ENCODE assay signal across 27 cellular contexts in the genomic region with DNA sequence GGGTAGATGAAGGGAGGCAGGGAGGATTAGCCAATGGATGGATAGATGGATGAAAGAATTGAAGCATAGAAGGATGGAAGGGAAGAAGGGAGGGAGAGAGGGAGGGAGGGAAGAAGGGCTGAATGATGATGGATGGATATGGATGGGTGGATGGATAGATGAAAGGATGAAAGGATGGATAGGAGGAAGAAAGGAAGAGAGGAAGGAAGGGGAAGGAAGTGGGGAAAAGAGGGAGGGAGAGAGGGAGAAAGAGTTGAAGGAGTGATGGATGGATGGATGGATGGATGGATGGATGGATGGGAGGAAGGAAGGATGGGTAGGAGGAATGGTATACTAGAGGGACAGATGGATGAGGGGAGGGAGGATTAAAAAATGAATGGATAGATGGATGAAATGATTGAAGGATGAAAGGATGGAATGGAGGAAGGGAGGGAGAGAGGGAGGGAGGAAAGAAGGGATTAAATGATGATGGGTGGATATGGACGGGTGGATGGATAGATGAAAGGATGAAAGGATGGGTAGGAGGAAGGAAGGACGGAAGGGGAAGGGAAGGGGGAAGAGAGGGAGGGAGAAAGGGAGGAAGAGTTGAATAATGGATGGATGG.
"Had no signal": no experiment of that assay in that cellular context is flagged by ENCODE, and none has a peak within 500 bp of the region (broad histone marks: within the 10 kb centered on the region; RNA-seq: fewer than 3 reads in every experiment).

No MANE protein-coding gene starts in this region.

- H3K4me3 ChIP-seq: body of pancreas, breast epithelium had no signal

- H3K27me3 ChIP-seq: body of pancreas, brain microvascular endothelial cell, breast epithelium had no signal

- DNase-seq: activated B cell treated with CpG ODN at 0.5 μM for 24 hours; activated CD4-positive, alpha-beta memory T cell treated with anti-CD3 and anti-CD28 coated beads for 36 hours; activated CD4-positive, alpha-beta T cell treated with anti-CD3 and anti-CD28 coated beads for 4 hours; activated CD4-positive, alpha-beta T cell treated with anti-CD3 and anti-CD28 coated beads, Interleukin-2, amount 10 ng/mL, durations not matched to agents 24 days and 14 days; activated CD4-positive, alpha-beta T cell treated with anti-CD3 and anti-CD28 coated beads, Interleukin-2, amount 50 U/mL, for 1 hour; activated CD4-positive, alpha-beta T cell treated with anti-CD3 and anti-CD28 coated beads, Interleukin-2, amount 50 U/mL, for 4 hours; activated CD4-positive, CD25-positive, alpha-beta regulatory T cell treated with anti-CD3 and anti-CD28 coated beads, Interleukin-2, amount 50 U/mL, for 72 hours; activated CD8-positive, alpha-beta memory T cell treated with anti-CD3 and anti-CD28 coated beads for 24 hours; activated CD8-positive, alpha-beta memory T cell treated with anti-CD3 and anti-CD28 coated beads, Interleukin-2, amount 10 ng/mL, durations not matched to agents 7 days and 5 days; activated CD8-positive, alpha-beta memory T cell treated with anti-CD3 and anti-CD28 coated beads, Interleukin-2, amount 50 U/mL, for 48 hours; activated CD8-positive, alpha-beta T cell treated with anti-CD3 and anti-CD28 coated beads, Interleukin-2, amount 10 ng/mL, durations not matched to agents 7 days and 5 days; activated effector memory CD4-positive, alpha-beta T cell treated with Interleukin-2 at 50 U/mL for 16 hours; activated gamma-delta T cell; activated naive CD4-positive, alpha-beta T cell treated with anti-CD3 and anti-CD28 coated beads, Interleukin-2, amount 10 ng/mL, durations not matched to agents 7 days and 5 days; activated naive CD4-positive, alpha-beta T cell treated with Interleukin-2 at 50 U/mL for 16 hours; activated naive CD8-positive, alpha-beta T cell treated with anti-CD3 and anti-CD28 coated beads, Interleukin-2, amount 10 ng/mL, durations not matched to agents 7 days and 5 days; activated naive CD8-positive, alpha-beta T cell treated with anti-CD3 and anti-CD28 coated beads, Interleukin-2, amount 50 U/mL, for 24 hours; activated T-cell treated with anti-CD3 and anti-CD28 coated beads, Interleukin-2, amount 50 U/mL, for 24 hours; activated T-cell treated with anti-CD3 and anti-CD28 coated beads, Interleukin-2, amount 50 U/mL, for 48 hours; brain microvascular endothelial cell; central memory CD4-positive, alpha-beta T cell; T-helper 1 cell; T-helper 2 cell; T-helper 9 cell had no signal

- H3K9me3 ChIP-seq: body of pancreas had no signal

- ATAC-seq: activated CD8-positive, alpha-beta memory T cell treated with anti-CD3 and anti-CD28 coated beads, Interleukin-2, amount 10 ng/mL, durations not matched to agents 7 days and 5 days; activated CD8-positive, alpha-beta T cell treated with anti-CD3 and anti-CD28 coated beads, Interleukin-2, amount 10 ng/mL, durations not matched to agents 7 days and 5 days; activated naive CD8-positive, alpha-beta T cell treated with anti-CD3 and anti-CD28 coated beads, Interleukin-2, amount 50 U/mL, for 24 hours had no signal

- H3K4me1 ChIP-seq: breast epithelium had no signal

- H3K27ac ChIP-seq: brain microvascular endothelial cell, breast epithelium, VCaP had no signal

- H3K36me3 ChIP-seq: brain microvascular endothelial cell, breast epithelium had no signal
